In genomic region chr1:32748348-32748747, GRCh38 we compare ENCODE assay signal across 34 cellular contexts. TPM values are rescaled to one million over a fixed set of nuclear protein-coding genes. Genes with fewer than 3 reads are reported as not detected.
"Had no signal": no experiment of that assay in that cellular context is flagged by ENCODE, and none has a peak within 500 bp of the region (broad histone marks: within the 10 kb centered on the region; RNA-seq: fewer than 3 reads in every experiment).

No MANE protein-coding gene starts in this region.

- H3K36me3 Mint-ChIP-seq: activated naive CD4-positive, alpha-beta T cell treated with anti-CD3 and anti-CD28 coated beads, Interleukin-2, amount 50 U/mL, for 72 hours had no signal

- H3K9me3 Mint-ChIP-seq: activated CD4-positive, alpha-beta T cell treated with anti-CD3 and anti-CD28 coated beads, Interleukin-2, amount 10 ng/mL, durations not matched to agents 7 days and 5 days; activated naive CD4-positive, alpha-beta T cell treated with anti-CD3 and anti-CD28 coated beads for 36 hours; activated naive CD4-positive, alpha-beta T cell treated with anti-CD3 and anti-CD28 coated beads, Interleukin-2, amount 50 U/mL, for 72 hours; activated T-cell treated with anti-CD3 and anti-CD28 coated beads, Interleukin-2, amount 50 U/mL, for 4 hours; activated T-helper 1 cell treated with anti-CD3 and anti-CD28 coated beads, Interleukin-12 subunit alpha, Interleukin-12 subunit beta, Interleukin-2, Interleukin-4 antibody, amounts not matched to agents 30 ng/mL and 10 ng/mL and 1 ng/mL, durations not matched to agents 14 hours and 24 hours and 36 hours had no signal

- H3K36me3 ChIP-seq: adrenal gland, breast epithelium, MG63, SJCRH30 had no signal

- H3K4me3 Mint-ChIP-seq: activated CD4-positive, alpha-beta T cell treated with anti-CD3 and anti-CD28 coated beads for 36 hours; activated CD4-positive, alpha-beta T cell treated with anti-CD3 and anti-CD28 coated beads, Interleukin-2, amount 10 ng/mL, durations not matched to agents 7 days and 5 days; activated naive CD4-positive, alpha-beta T cell treated with anti-CD3 and anti-CD28 coated beads for 36 hours; activated T-cell treated with anti-CD3 and anti-CD28 coated beads, Interleukin-2, amount 50 U/mL, for 4 hours; activated T-helper 1 cell treated with anti-CD3 and anti-CD28 coated beads, Interleukin-12 subunit alpha, Interleukin-12 subunit beta, Interleukin-2, Interleukin-4 antibody, amounts not matched to agents 30 ng/mL and 10 ng/mL and 1 ng/mL, durations not matched to agents 14 hours and 24 hours and 36 hours had no signal

- H3K27me3 ChIP-seq: adrenal gland, body of pancreas, breast epithelium, MG63, SJCRH30 had no signal

- ATAC-seq: activated CD4-positive, alpha-beta T cell treated with anti-CD3 and anti-CD28 coated beads for 36 hours; activated CD4-positive, CD25-positive, alpha-beta regulatory T cell treated with anti-CD3 and anti-CD28 coated beads, Interleukin-2, amount 50 U/mL, for 24 hours; activated naive CD4-positive, alpha-beta T cell treated with anti-CD3 and anti-CD28 coated beads, Interleukin-2, amount 50 U/mL, for 72 hours; activated T-cell treated with anti-CD3 and anti-CD28 coated beads, Interleukin-2, amount 50 U/mL, for 4 hours; body of pancreas had no signal

- H3K27ac ChIP-seq: PC-9, SJCRH30, SK-N-MC had no signal

- H3K4me2 ChIP-seq: PC-9 had no signal

- H3K9me3 ChIP-seq: adrenal gland, body of pancreas, breast epithelium, MG63, SJCRH30 had no signal

- H3K27ac Mint-ChIP-seq: activated CD4-positive, alpha-beta T cell treated with anti-CD3 and anti-CD28 coated beads for 36 hours; activated CD4-positive, alpha-beta T cell treated with anti-CD3 and anti-CD28 coated beads, Interleukin-2, amount 10 ng/mL, durations not matched to agents 7 days and 5 days; activated naive CD4-positive, alpha-beta T cell treated with anti-CD3 and anti-CD28 coated beads for 36 hours; activated naive CD4-positive, alpha-beta T cell treated with anti-CD3 and anti-CD28 coated beads, Interleukin-2, amount 50 U/mL, for 72 hours; activated T-helper 1 cell treated with anti-CD3 and anti-CD28 coated beads, Interleukin-12 subunit alpha, Interleukin-12 subunit beta, Interleukin-2, Interleukin-4 antibody, amounts not matched to agents 30 ng/mL and 10 ng/mL and 1 ng/mL, durations not matched to agents 14 hours and 24 hours and 36 hours had no signal

- H3K4me3 ChIP-seq: adrenal gland, body of pancreas, breast epithelium, MG63, PC-9, SJCRH30, SK-N-MC had no signal

- DNase-seq: activated CD4-positive, alpha-beta T cell treated with anti-CD3 and anti-CD28 coated beads for 36 hours; activated CD4-positive, alpha-beta T cell treated with anti-CD3 and anti-CD28 coated beads, Interleukin-2, amount 10 ng/mL, durations not matched to agents 7 days and 5 days; activated CD4-positive, alpha-beta T cell treated with anti-CD3 and anti-CD28 coated beads, Interleukin-2, amount 50 U/mL, for 48 hours; activated CD8-positive, alpha-beta memory T cell treated with anti-CD3 and anti-CD28 coated beads, Interleukin-2, amount 50 U/mL, for 4 hours; activated gamma-delta T cell treated with Interleukin-2 at 50 U/mL for 16 hours; activated naive CD4-positive, alpha-beta T cell treated with anti-CD3 and anti-CD28 coated beads for 36 hours; activated T-cell treated with anti-CD3 and anti-CD28 coated beads for 4 hours; activated T-cell treated with anti-CD3 and anti-CD28 coated beads, Interleukin-2, amount 50 U/mL, for 4 hours; adrenal gland; body of pancreas; caudate nucleus; cerebellar nuclear complex; Karpas-422; KBM-7; MG63; NCI-H1092; NCI-H1436 treated with DMSO at 0.1 percent for 48 hours; NCI-H1694 treated with DMSO at 0.1 percent for 48 hours; NCI-H2029; NCI-H510A; NCI-H526; NCI-H748 treated with DMSO at 0.1 percent for 48 hours; NK-92 treated with Interleukin-12 subunit alpha and Interleukin-12 subunit beta, amount 100 ng/mL, for 24 hours; PC-9; SHP77; T1000 had no signal

- H2AFZ ChIP-seq: PC-9 had no signal

RNA-seq across cellular contexts. Expression of gene SYNC, which starts 45.8 kb away (rescaled TPM):
- total RNA-seq: activated CD4-positive, alpha-beta T cell treated with anti-CD3 and anti-CD28 coated beads for 36 hours; activated CD4-positive, alpha-beta T cell treated with anti-CD3 and anti-CD28 coated beads, Interleukin-2, amount 10 ng/mL, durations not matched to agents 7 days and 5 days; activated naive CD4-positive, alpha-beta T cell treated with anti-CD3 and anti-CD28 coated beads for 36 hours; activated naive CD4-positive, alpha-beta T cell treated with anti-CD3 and anti-CD28 coated beads, Interleukin-2, amount 50 U/mL, for 72 hours; activated T-cell treated with anti-CD3 and anti-CD28 coated beads, Interleukin-2, amount 50 U/mL, for 4 hours; activated T-helper 1 cell treated with anti-CD3 and anti-CD28 coated beads, Interleukin-12 subunit alpha, Interleukin-12 subunit beta, Interleukin-2, Interleukin-4 antibody, amounts not matched to agents 30 ng/mL and 10 ng/mL and 1 ng/mL, durations not matched to agents 14 hours and 24 hours and 36 hours; T-helper 1 cell treated with Interleukin-12 subunit alpha and Interleukin-12 subunit beta and Interleukin-4 antibody, amounts not matched to agents 30 ng/mL and 1 ng/mL, for 36 hours; T-helper 2 cell treated with Interferon-gamma antibody and Interleukin-4, amounts not matched to agents 100 ng/mL and 5 ng/mL, for 36 hours had no signal
